ENCODE assay signal across 31 cellular contexts in genomic region chr4:187724526-187724925, GRCh38.
"Had no signal": no experiment of that assay in that cellular context is flagged by ENCODE, and none has a peak within 500 bp of the region (broad histone marks: within the 10 kb centered on the region; RNA-seq: fewer than 3 reads in every experiment).

No MANE protein-coding gene starts in this region.

- ATAC-seq: activated CD4-positive, alpha-beta T cell treated with anti-CD3 and anti-CD28 coated beads for 36 hours; activated CD4-positive, CD25-positive, alpha-beta regulatory T cell treated with anti-CD3 and anti-CD28 coated beads, Interleukin-2, amount 50 U/mL, for 24 hours; activated CD8-positive, alpha-beta memory T cell treated with anti-CD3 and anti-CD28 coated beads, Interleukin-2, amount 10 ng/mL, durations not matched to agents 7 days and 5 days; activated CD8-positive, alpha-beta T cell treated with anti-CD3 and anti-CD28 coated beads, Interleukin-2, amount 10 ng/mL, durations not matched to agents 7 days and 5 days; activated naive CD8-positive, alpha-beta T cell treated with anti-CD3 and anti-CD28 coated beads, Interleukin-2, amount 50 U/mL, for 24 hours; WTC11 had no signal

- H3K27me3 ChIP-seq: ascending aorta, brain microvascular endothelial cell, breast epithelium had no signal

- H3K9me3 ChIP-seq: ascending aorta, breast epithelium had no signal

- H3K4me1 ChIP-seq: ascending aorta, breast epithelium had no signal

- H3K4me3 ChIP-seq: ascending aorta, breast epithelium had no signal

- H3K36me3 ChIP-seq: ascending aorta, brain microvascular endothelial cell, breast epithelium, WERI-Rb-1 had no signal

- DNase-seq: activated CD4-positive, alpha-beta memory T cell treated with anti-CD3 and anti-CD28 coated beads, Interleukin-2, amount 10 ng/mL, durations not matched to agents 7 days and 5 days; activated CD4-positive, alpha-beta T cell treated with anti-CD3 and anti-CD28 coated beads for 1 hour; activated CD4-positive, alpha-beta T cell treated with anti-CD3 and anti-CD28 coated beads for 36 hours; activated CD4-positive, alpha-beta T cell treated with anti-CD3 and anti-CD28 coated beads for 48 hours; activated CD4-positive, alpha-beta T cell treated with anti-CD3 and anti-CD28 coated beads, Interleukin-2, amount 10 ng/mL, durations not matched to agents 7 days and 5 days; activated CD4-positive, alpha-beta T cell treated with anti-CD3 and anti-CD28 coated beads, Interleukin-2, amount 50 U/mL, for 48 hours; activated CD4-positive, CD25-positive, alpha-beta regulatory T cell; activated CD8-positive, alpha-beta memory T cell treated with anti-CD3 and anti-CD28 coated beads for 24 hours; activated CD8-positive, alpha-beta memory T cell treated with anti-CD3 and anti-CD28 coated beads, Interleukin-2, amount 10 ng/mL, durations not matched to agents 7 days and 5 days; activated CD8-positive, alpha-beta memory T cell treated with anti-CD3 and anti-CD28 coated beads, Interleukin-2, amount 50 U/mL, for 48 hours; activated CD8-positive, alpha-beta T cell treated with anti-CD3 and anti-CD28 coated beads, Interleukin-2, amount 10 ng/mL, durations not matched to agents 7 days and 5 days; activated effector memory CD4-positive, alpha-beta T cell treated with Interleukin-2 at 50 U/mL for 16 hours; activated gamma-delta T cell; activated naive CD4-positive, alpha-beta T cell treated with anti-CD3 and anti-CD28 coated beads, Interleukin-2, amount 10 ng/mL, durations not matched to agents 7 days and 5 days; activated naive CD4-positive, alpha-beta T cell treated with Interleukin-2 at 50 U/mL for 16 hours; activated naive CD8-positive, alpha-beta T cell treated with anti-CD3 and anti-CD28 coated beads, Interleukin-2, amount 10 ng/mL, durations not matched to agents 7 days and 5 days; activated naive CD8-positive, alpha-beta T cell treated with anti-CD3 and anti-CD28 coated beads, Interleukin-2, amount 50 U/mL, for 24 hours; activated T-cell treated with anti-CD3 and anti-CD28 coated beads, Interleukin-2, amount 50 U/mL, for 24 hours; activated T-cell treated with anti-CD3 and anti-CD28 coated beads, Interleukin-2, amount 50 U/mL, for 48 hours; amygdala; anterior cingulate cortex; brain microvascular endothelial cell; central memory CD4-positive, alpha-beta T cell; T-helper 1 cell; T-helper 2 cell; T-helper 9 cell; WERI-Rb-1 had no signal

- H3K27ac ChIP-seq: ascending aorta, brain microvascular endothelial cell, breast epithelium, WERI-Rb-1 had no signal
